Comparison of ENCODE assay signal across 8 cellular contexts in the genomic region with DNA sequence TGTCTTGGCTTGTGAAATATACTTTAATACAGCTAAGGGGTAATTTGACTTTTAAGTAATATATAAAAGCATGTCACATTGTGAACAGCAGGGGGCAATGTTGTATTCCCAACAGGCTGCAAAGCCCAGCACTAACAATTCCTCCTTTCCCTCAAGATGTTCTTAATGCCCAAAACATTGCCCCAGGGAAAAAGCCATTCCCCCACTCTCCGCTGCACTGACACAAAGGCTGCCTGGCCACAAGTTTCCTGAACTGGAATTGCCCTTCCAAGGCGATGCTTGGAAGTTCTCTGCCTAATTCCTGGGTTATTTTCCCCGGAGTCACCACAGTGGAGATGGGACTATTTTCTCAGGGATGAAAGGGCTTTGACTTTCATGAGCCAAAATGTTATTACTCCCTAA. TPM values are rescaled to one million over a fixed set of nuclear protein-coding genes. Genes with fewer than 3 reads are reported as not detected.
DNase-seq lines count a peak whose midpoint lies in the region; ATAC-seq and TF ChIP-seq lines count a peak whose summit lies in the region.

No MANE protein-coding gene starts in this region.

- H3K27me3 ChIP-seq in thyroid gland, result no peaks in the 10 kb centered on the region

- DNase-seq in activated CD8-positive, alpha-beta memory T cell treated with anti-CD3 and anti-CD28 coated beads, Interleukin-2, amount 10 ng/mL, durations not matched to agents 7 days and 5 days, result no peak
- no peak for DNase-seq in activated CD8-positive, alpha-beta memory T cell treated with anti-CD3 and anti-CD28 coated beads, Interleukin-2, amount 50 U/mL, for 4 hours
- DNase-seq in RWPE1 (ENCODE audit: low spot score) (peak; percentile 60), cerebellum (ENCODE audit: low spot score) (peak; percentile 79), kidney glomerular epithelial cell (lab: John Stamatoyannopoulos, UW) (peak; percentile 67), thyroid gland (peak; percentile 38 to 40), posterior vena cava (ENCODE audit: low spot score) (no peak)

- no peaks in the 10 kb centered on the region for H3K27me3 Mint-ChIP-seq in activated CD8-positive, alpha-beta memory T cell treated with anti-CD3 and anti-CD28 coated beads, Interleukin-2, amount 10 ng/mL, durations not matched to agents 7 days and 5 days

- no peak overlapping the region for H3K4me3 ChIP-seq in thyroid gland (replicated peaks in 1 of 3)

- no peak overlapping the region for H3K4me3 Mint-ChIP-seq in activated CD8-positive, alpha-beta memory T cell treated with anti-CD3 and anti-CD28 coated beads, Interleukin-2, amount 10 ng/mL, durations not matched to agents 7 days and 5 days

- H3K36me3 Mint-ChIP-seq in activated CD8-positive, alpha-beta memory T cell treated with anti-CD3 and anti-CD28 coated beads, Interleukin-2, amount 10 ng/mL, durations not matched to agents 7 days and 5 days, result peaks cover 20% of the 10 kb centered on the region

- H3K27ac ChIP-seq in RWPE1 (peak overlapping the region; percentile 43), thyroid gland (peak overlapping the region in 1 of 3 donors; percentile 2)

- peaks cover 0 to 5% of the 10 kb centered on the region in 2 donors for H3K36me3 ChIP-seq in thyroid gland

- H3K9me3 ChIP-seq in thyroid gland, result no peaks in the 10 kb centered on the region

- peak; percentile 73 for TF ChIP-seq CTCF in LNCAP (IDR thresholded peaks at IDR 0.05)
- peak; percentile 77 for TF ChIP-seq CTCF in RWPE1 (conservative IDR thresholded peaks at IDR 0.05; ENCODE audit: low read depth)
- peak; percentile 57 to 91 (median 76) for TF ChIP-seq CTCF in thyroid gland (IDR thresholded peaks at IDR 0.05)

- 30 to 36% methylated on average over 3 of the region's 3 CpGs for WGBS in thyroid gland, 2 donors

- no peak for ATAC-seq in activated CD8-positive, alpha-beta memory T cell treated with anti-CD3 and anti-CD28 coated beads, Interleukin-2, amount 10 ng/mL, durations not matched to agents 7 days and 5 days

- intact Hi-C loops in thyroid gland (cut with DNase I) (loop anchor here (2.0 kb wide), 1 partner anchor 285 kb away; a partner anchor contains a TSS), posterior vena cava (cut with DNase I) (loop anchor here in 1 of 2 donors (2.0 kb wide), 1 partner anchor 283 kb away; no protein-coding TSS in a partner anchor)

- TF ChIP-seq POLR2A in thyroid gland (IDR thresholded peaks at IDR 0.05), result no peak

- peak overlapping the region; percentile 86 for H3K27ac Mint-ChIP-seq in activated CD8-positive, alpha-beta memory T cell treated with anti-CD3 and anti-CD28 coated beads, Interleukin-2, amount 10 ng/mL, durations not matched to agents 7 days and 5 days

- peaks cover 73% of the 10 kb centered on the region for H3K4me1 Mint-ChIP-seq in activated CD8-positive, alpha-beta memory T cell treated with anti-CD3 and anti-CD28 coated beads, Interleukin-2, amount 10 ng/mL, durations not matched to agents 7 days and 5 days

- no peaks in the 10 kb centered on the region for H3K9me3 Mint-ChIP-seq in activated CD8-positive, alpha-beta memory T cell treated with anti-CD3 and anti-CD28 coated beads, Interleukin-2, amount 10 ng/mL, durations not matched to agents 7 days and 5 days (ENCODE audit: low read depth)

- POLR2A ChIA-PET in RWPE1 (lab: Yijun Ruan, JAX; ENCODE audit: low non-redundant PET), result interaction anchor here (0.6 kb wide), 1 partner anchor 285 kb away, joined by 5 read pairs; no protein-coding TSS in a partner anchor

- H3K4me1 ChIP-seq in thyroid gland, result peaks cover 0 to 6% of the 10 kb centered on the region in 2 donors

- CTCF ChIA-PET in activated CD8-positive, alpha-beta memory T cell treated with anti-CD3 and anti-CD28 coated beads, Interleukin-2, amount 10 ng/mL, durations not matched to agents 7 days and 5 days (lab: Charles Lee), result interaction anchor here (0.6 to 16.5 kb wide), 40 partner anchors 8 to 669 kb away, joined by 3 to 257 read pairs (median 4); a partner anchor contains a TSS
- CTCF ChIA-PET in RWPE1 (lab: Yijun Ruan, JAX), result interaction anchor here (0.6 to 1.3 kb wide), 10 partner anchors 9 to 284 kb away, joined by 3 to 9 read pairs (median 4); a partner anchor contains a TSS

RNA-seq across cellular contexts. Expression of a gene that starts 27.2 kb away (rescaled TPM):
- total RNA-seq in activated CD8-positive, alpha-beta memory T cell treated with anti-CD3 and anti-CD28 coated beads, Interleukin-2, amount 10 ng/mL, durations not matched to agents 7 days and 5 days, result 10 to 100 TPM; 36.5 to 55.9 TPM
- 28.8 TPM for total RNA-seq in cerebellum
- total RNA-seq in thyroid gland, result 10 to 100 TPM; 29.5 to 58.8 (median 48.4) TPM
- 10 to 100 TPM; 19.4 to 20.1 TPM for total RNA-seq in posterior vena cava

RNA-seq across cellular contexts. Expression of a gene that starts 29.3 kb away (rescaled TPM):
- 10 to 100 TPM; 23.3 to 30.8 TPM for total RNA-seq in activated CD8-positive, alpha-beta memory T cell treated with anti-CD3 and anti-CD28 coated beads, Interleukin-2, amount 10 ng/mL, durations not matched to agents 7 days and 5 days
- total RNA-seq in cerebellum, result 18.6 TPM
- 10 to 100 TPM; 66.5 to 89.2 (median 74.6) TPM for total RNA-seq in thyroid gland
- 10 to 100 TPM; 36.0 to 39.8 TPM for total RNA-seq in posterior vena cava

Comparison
In these comparisons a context has a peak if more than half of its experiments do, and no peak if none do; other contexts are left out.
1. DNase-seq: peak in RWPE1 (single experiment), cerebellum (single experiment), kidney glomerular epithelial cell (single experiment) and thyroid gland (2 of 2); none in activated CD8-positive, alpha-beta memory T cell treated with anti-CD3 and anti-CD28 coated beads, Interleukin-2, amount 10 ng/mL, durations not matched to agents 7 days and 5 days (single experiment), activated CD8-positive, alpha-beta memory T cell treated with anti-CD3 and anti-CD28 coated beads, Interleukin-2, amount 50 U/mL, for 4 hours (single experiment) and posterior vena cava (single experiment).
2. Peak in every context shown above with its lines, with median percentiles within 50 percentile points of each other: CTCF ChIP-seq.